Comparison of ENCODE assay signal across 1 cellular context in the genomic region with DNA sequence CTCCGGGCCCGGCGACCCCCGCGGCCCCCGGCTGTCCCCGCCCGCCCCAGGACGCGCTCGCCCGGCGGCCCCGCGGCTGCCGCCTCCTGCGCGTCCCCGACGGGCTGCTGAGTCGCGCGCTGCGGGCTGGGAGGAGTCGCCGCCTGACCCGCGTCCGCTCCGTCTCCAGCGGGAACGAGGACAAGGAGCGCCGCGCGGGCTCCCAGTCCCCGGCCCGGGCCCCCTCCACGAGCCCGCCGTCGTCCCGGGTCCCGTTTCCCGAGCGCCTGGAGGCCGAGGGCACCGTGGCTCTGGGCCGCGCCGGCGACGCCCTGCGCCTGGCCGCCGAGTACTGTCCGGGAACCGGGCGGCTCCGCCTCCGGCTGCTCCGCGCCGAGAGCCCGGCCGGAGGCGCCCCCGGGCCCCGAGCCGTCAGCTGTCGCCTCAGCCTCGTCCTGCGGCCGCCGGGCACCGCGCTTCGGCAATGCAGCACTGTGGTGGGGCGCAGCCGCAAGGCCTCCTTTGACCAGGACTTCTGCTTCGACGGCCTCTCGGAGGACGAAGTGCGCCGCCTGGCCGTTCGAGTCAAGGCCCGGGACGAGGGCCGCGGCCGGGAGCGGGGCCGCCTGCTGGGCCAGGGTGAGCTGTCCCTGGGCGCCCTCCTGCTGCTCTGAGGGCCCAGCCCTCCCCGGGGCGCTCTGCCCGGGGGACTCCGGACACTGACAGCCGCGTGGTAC.
TF ChIP-seq lines count a peak whose summit lies in the region.

No MANE protein-coding gene starts in this region.

TF ChIP-seq in WTC11, 78 proteins besides CTCF, POLR2A, EP300 and RAD21 (continued from another document):
- TF ChIP-seq GABPB1 (CRISPR knock-in tag; IDR thresholded peaks at IDR 0.05) (no peak), ZNF423 (CRISPR knock-in tag; IDR thresholded peaks at IDR 0.05) (peak; percentile 86), NR1H2 (CRISPR knock-in tag; IDR thresholded peaks at IDR 0.05) (no peak), TEAD1 (CRISPR knock-in tag; IDR thresholded peaks at IDR 0.05) (0 out of 2 replicates have a peak, but pooled peaks have one; percentile 27), FOXJ3 (CRISPR knock-in tag; IDR thresholded peaks at IDR 0.05; ENCODE audit: borderline replicate concordance) (no peak), ZNF317 (CRISPR knock-in tag; IDR thresholded peaks at IDR 0.05; ENCODE audit: borderline replicate concordance, low read depth) (no peak), JUN (CRISPR knock-in tag; IDR thresholded peaks at IDR 0.05) (no peak), TP53 (CRISPR knock-in tag; IDR thresholded peaks at IDR 0.05) (no peak), CREM (CRISPR knock-in tag; IDR thresholded peaks at IDR 0.05) (no peak), PRRX2 (CRISPR knock-in tag; IDR thresholded peaks at IDR 0.05) (no peak)
- TF ChIP-seq, protein P1, sequence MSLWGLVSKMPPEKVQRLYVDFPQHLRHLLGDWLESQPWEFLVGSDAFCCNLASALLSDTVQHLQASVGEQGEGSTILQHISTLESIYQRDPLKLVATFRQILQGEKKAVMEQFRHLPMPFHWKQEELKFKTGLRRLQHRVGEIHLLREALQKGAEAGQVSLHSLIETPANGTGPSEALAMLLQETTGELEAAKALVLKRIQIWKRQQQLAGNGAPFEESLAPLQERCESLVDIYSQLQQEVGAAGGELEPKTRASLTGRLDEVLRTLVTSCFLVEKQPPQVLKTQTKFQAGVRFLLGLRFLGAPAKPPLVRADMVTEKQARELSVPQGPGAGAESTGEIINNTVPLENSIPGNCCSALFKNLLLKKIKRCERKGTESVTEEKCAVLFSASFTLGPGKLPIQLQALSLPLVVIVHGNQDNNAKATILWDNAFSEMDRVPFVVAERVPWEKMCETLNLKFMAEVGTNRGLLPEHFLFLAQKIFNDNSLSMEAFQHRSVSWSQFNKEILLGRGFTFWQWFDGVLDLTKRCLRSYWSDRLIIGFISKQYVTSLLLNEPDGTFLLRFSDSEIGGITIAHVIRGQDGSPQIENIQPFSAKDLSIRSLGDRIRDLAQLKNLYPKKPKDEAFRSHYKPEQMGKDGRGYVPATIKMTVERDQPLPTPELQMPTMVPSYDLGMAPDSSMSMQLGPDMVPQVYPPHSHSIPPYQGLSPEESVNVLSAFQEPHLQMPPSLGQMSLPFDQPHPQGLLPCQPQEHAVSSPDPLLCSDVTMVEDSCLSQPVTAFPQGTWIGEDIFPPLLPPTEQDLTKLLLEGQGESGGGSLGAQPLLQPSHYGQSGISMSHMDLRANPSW (CRISPR knock-in tag; conservative IDR thresholded peaks at IDR 0.05; ENCODE audit: low read depth), result no peak
- TF ChIP-seq, protein P2, sequence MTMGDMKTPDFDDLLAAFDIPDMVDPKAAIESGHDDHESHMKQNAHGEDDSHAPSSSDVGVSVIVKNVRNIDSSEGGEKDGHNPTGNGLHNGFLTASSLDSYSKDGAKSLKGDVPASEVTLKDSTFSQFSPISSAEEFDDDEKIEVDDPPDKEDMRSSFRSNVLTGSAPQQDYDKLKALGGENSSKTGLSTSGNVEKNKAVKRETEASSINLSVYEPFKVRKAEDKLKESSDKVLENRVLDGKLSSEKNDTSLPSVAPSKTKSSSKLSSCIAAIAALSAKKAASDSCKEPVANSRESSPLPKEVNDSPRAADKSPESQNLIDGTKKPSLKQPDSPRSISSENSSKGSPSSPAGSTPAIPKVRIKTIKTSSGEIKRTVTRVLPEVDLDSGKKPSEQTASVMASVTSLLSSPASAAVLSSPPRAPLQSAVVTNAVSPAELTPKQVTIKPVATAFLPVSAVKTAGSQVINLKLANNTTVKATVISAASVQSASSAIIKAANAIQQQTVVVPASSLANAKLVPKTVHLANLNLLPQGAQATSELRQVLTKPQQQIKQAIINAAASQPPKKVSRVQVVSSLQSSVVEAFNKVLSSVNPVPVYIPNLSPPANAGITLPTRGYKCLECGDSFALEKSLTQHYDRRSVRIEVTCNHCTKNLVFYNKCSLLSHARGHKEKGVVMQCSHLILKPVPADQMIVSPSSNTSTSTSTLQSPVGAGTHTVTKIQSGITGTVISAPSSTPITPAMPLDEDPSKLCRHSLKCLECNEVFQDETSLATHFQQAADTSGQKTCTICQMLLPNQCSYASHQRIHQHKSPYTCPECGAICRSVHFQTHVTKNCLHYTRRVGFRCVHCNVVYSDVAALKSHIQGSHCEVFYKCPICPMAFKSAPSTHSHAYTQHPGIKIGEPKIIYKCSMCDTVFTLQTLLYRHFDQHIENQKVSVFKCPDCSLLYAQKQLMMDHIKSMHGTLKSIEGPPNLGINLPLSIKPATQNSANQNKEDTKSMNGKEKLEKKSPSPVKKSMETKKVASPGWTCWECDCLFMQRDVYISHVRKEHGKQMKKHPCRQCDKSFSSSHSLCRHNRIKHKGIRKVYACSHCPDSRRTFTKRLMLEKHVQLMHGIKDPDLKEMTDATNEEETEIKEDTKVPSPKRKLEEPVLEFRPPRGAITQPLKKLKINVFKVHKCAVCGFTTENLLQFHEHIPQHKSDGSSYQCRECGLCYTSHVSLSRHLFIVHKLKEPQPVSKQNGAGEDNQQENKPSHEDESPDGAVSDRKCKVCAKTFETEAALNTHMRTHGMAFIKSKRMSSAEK (CRISPR knock-in tag; IDR thresholded peaks at IDR 0.05; ENCODE audit: borderline replicate concordance), result no peak
- TF ChIP-seq, protein P3, sequence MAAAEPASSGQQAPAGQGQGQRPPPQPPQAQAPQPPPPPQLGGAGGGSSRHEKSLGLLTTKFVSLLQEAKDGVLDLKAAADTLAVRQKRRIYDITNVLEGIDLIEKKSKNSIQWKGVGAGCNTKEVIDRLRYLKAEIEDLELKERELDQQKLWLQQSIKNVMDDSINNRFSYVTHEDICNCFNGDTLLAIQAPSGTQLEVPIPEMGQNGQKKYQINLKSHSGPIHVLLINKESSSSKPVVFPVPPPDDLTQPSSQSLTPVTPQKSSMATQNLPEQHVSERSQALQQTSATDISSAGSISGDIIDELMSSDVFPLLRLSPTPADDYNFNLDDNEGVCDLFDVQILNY (CRISPR knock-in tag; IDR thresholded peaks at IDR 0.05), result no peak
- TF ChIP-seq, protein P4, sequence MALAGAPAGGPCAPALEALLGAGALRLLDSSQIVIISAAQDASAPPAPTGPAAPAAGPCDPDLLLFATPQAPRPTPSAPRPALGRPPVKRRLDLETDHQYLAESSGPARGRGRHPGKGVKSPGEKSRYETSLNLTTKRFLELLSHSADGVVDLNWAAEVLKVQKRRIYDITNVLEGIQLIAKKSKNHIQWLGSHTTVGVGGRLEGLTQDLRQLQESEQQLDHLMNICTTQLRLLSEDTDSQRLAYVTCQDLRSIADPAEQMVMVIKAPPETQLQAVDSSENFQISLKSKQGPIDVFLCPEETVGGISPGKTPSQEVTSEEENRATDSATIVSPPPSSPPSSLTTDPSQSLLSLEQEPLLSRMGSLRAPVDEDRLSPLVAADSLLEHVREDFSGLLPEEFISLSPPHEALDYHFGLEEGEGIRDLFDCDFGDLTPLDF (CRISPR knock-in tag; IDR thresholded peaks at IDR 0.05), result no peak
- TF ChIP-seq, protein P5, sequence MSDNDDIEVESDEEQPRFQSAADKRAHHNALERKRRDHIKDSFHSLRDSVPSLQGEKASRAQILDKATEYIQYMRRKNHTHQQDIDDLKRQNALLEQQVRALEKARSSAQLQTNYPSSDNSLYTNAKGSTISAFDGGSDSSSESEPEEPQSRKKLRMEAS (CRISPR knock-in tag; IDR thresholded peaks at IDR 0.05), result no peak; the same call in 1 of the 2 replicates
- TF ChIP-seq, protein P6, sequence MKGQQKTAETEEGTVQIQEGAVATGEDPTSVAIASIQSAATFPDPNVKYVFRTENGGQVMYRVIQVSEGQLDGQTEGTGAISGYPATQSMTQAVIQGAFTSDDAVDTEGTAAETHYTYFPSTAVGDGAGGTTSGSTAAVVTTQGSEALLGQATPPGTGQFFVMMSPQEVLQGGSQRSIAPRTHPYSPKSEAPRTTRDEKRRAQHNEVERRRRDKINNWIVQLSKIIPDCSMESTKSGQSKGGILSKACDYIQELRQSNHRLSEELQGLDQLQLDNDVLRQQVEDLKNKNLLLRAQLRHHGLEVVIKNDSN (CRISPR knock-in tag; IDR thresholded peaks at IDR 0.05), result no peak
- TF ChIP-seq, protein P7, sequence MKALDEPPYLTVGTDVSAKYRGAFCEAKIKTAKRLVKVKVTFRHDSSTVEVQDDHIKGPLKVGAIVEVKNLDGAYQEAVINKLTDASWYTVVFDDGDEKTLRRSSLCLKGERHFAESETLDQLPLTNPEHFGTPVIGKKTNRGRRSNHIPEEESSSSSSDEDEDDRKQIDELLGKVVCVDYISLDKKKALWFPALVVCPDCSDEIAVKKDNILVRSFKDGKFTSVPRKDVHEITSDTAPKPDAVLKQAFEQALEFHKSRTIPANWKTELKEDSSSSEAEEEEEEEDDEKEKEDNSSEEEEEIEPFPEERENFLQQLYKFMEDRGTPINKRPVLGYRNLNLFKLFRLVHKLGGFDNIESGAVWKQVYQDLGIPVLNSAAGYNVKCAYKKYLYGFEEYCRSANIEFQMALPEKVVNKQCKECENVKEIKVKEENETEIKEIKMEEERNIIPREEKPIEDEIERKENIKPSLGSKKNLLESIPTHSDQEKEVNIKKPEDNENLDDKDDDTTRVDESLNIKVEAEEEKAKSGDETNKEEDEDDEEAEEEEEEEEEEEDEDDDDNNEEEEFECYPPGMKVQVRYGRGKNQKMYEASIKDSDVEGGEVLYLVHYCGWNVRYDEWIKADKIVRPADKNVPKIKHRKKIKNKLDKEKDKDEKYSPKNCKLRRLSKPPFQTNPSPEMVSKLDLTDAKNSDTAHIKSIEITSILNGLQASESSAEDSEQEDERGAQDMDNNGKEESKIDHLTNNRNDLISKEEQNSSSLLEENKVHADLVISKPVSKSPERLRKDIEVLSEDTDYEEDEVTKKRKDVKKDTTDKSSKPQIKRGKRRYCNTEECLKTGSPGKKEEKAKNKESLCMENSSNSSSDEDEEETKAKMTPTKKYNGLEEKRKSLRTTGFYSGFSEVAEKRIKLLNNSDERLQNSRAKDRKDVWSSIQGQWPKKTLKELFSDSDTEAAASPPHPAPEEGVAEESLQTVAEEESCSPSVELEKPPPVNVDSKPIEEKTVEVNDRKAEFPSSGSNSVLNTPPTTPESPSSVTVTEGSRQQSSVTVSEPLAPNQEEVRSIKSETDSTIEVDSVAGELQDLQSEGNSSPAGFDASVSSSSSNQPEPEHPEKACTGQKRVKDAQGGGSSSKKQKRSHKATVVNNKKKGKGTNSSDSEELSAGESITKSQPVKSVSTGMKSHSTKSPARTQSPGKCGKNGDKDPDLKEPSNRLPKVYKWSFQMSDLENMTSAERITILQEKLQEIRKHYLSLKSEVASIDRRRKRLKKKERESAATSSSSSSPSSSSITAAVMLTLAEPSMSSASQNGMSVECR (CRISPR knock-in tag; IDR thresholded peaks at IDR 0.05; ENCODE audit: borderline replicate concordance), result 0 out of 2 replicates have a peak, but pooled peaks have one; percentile 56
